In genomic region chr4:98510340-98510739, GRCh38 we compare ENCODE assay signal across 17 cellular contexts.
DNase-seq lines count a peak whose midpoint lies in the region; ATAC-seq and TF ChIP-seq lines count a peak whose summit lies in the region.
"Had no signal": no experiment of that assay in that cellular context is flagged by ENCODE, and none has a peak within 500 bp of the region (broad histone marks: within the 10 kb centered on the region; RNA-seq: fewer than 3 reads in every experiment).

No MANE protein-coding gene starts in this region.

- peak overlapping the region; percentile 4 for H3K4me3 Mint-ChIP-seq in activated naive CD8-positive, alpha-beta T cell
- H3K4me3 Mint-ChIP-seq in mesothelial cell of epicardium, result no peak overlapping the region
- H3K4me3 Mint-ChIP-seq in CD4-positive, alpha-beta T cell, result no peak overlapping the region

- POLR2A ChIA-PET in A673 (lab: Charles Lee; ENCODE audit: low non-redundant PET), result no interaction called here
- POLR2A ChIA-PET in AG04450 (lab: Yijun Ruan, JAX), result interaction anchor here (0.8 to 1.0 kb wide), 2 partner anchors 15 to 144 kb away, joined by 3 to 5 read pairs; no protein-coding TSS in a partner anchor
- POLR2A ChIA-PET in CD4-positive, alpha-beta T cell (lab: Charles Lee), result no interaction called here

- intact Hi-C loops in A673 (cut with micrococcal nuclease; ENCODE audit: unreplicated experiment), result no loop called here
- intact Hi-C loops in CD4-positive, alpha-beta T cell (cut with DNase I, micrococcal nuclease), result no loop called here

- H3K27ac ChIP-seq in A673 (ENCODE audit: low read depth, low read length, poor library complexity, severe bottlenecking) (peak overlapping the region; percentile 61), AG04450 (ENCODE audit: low read depth, low read length) (peak overlapping the region; percentile 68)
- no peak overlapping the region for H3K27ac ChIP-seq in CD4-positive, alpha-beta T cell (ENCODE audit: low read depth, low read length)
- H3K27ac ChIP-seq: gastrocnemius medialis, left ventricle myocardium inferior, pancreas, sigmoid colon had no signal

- CTCF ChIA-PET in A673 (lab: Charles Lee), result no interaction called here
- CTCF ChIA-PET in AG04450 (lab: Charles Lee), result interaction anchor here (0.9 to 2.3 kb wide), 2 partner anchors 43 to 484 kb away, joined by 3 to 4 read pairs; no protein-coding TSS in a partner anchor
- CTCF ChIA-PET in CD4-positive, alpha-beta T cell (lab: Charles Lee), result interaction anchor here (0.6 kb wide), 1 partner anchor 24 kb away, joined by 5 read pairs; no protein-coding TSS in a partner anchor

- no peak for ATAC-seq in HG03159 (IDR thresholded peaks at IDR 0.05; ENCODE audit: unreplicated experiment)
- ATAC-seq in CD4-positive, alpha-beta T cell (ENCODE audit: poor library complexity), result no peak
- ATAC-seq: gastrocnemius medialis, pancreas had no signal

- H3K36me3 Mint-ChIP-seq in activated naive CD8-positive, alpha-beta T cell, result peaks cover 2% of the 10 kb centered on the region
- no peaks in the 10 kb centered on the region for H3K36me3 Mint-ChIP-seq in mesothelial cell of epicardium
- H3K36me3 Mint-ChIP-seq in CD4-positive, alpha-beta T cell (ENCODE audit: low read depth), result peaks cover 9% of the 10 kb centered on the region

- TF ChIP-seq CTCF in A673 (conservative IDR thresholded peaks at IDR 0.05; ENCODE audit: low read depth, low read length) (no peak), AG04450 (IDR thresholded peaks at IDR 0.05; ENCODE audit: low read depth, low read length) (no peak), mesothelial cell of epicardium (IDR thresholded peaks at IDR 0.05; ENCODE audit: unreplicated experiment) (no peak)
- TF ChIP-seq CTCF in CD4-positive, alpha-beta T cell (IDR thresholded peaks at IDR 0.05), result no peak

- H3K27ac Mint-ChIP-seq in activated naive CD8-positive, alpha-beta T cell, result peak overlapping the region; percentile 0
- peak overlapping the region; percentile 74 for H3K27ac Mint-ChIP-seq in mesothelial cell of epicardium
- H3K27ac Mint-ChIP-seq in CD4-positive, alpha-beta T cell, result no peak overlapping the region

- DNase-seq in A673 (ENCODE audit: low spot score), result no peak
- DNase-seq in AG04450 (ENCODE audit: low read depth, low spot score), result no peak
- no peak for DNase-seq in mesothelial cell of epicardium (ENCODE audit: low spot score in 2 of 2, unreplicated experiment in 2 of 2)
- no peak for DNase-seq in glomerular visceral epithelial cell (ENCODE audit: extremely low spot score)
- no peak for DNase-seq in CD4-positive, alpha-beta T cell
- DNase-seq: activated CD4-positive, alpha-beta T cell treated with anti-CD3 and anti-CD28 coated beads for 1 hour; aorta; BE2C; gastrocnemius medialis; left ventricle myocardium inferior; NCI-H187 treated with DMSO at 0.1 percent for 48 hours; pancreas; SHP77; sigmoid colon; T1000 had no signal

- H3K9me3 ChIP-seq in A673 (ENCODE audit: low read depth, low read length, poor library complexity, severe bottlenecking) (no peaks in the 10 kb centered on the region), AG04450 (ENCODE audit: control insufficient read depth, insufficient read depth, low read length) (no peaks in the 10 kb centered on the region)
- no peaks in the 10 kb centered on the region for H3K9me3 ChIP-seq in CD4-positive, alpha-beta T cell (ENCODE audit: control insufficient read depth, low read length)
- H3K9me3 ChIP-seq: BE2C, gastrocnemius medialis, left ventricle myocardium inferior, pancreas, sigmoid colon had no signal

- H3K4me1 ChIP-seq in A673 (ENCODE audit: insufficient read depth, low read length, poor library complexity, severe bottlenecking), result peaks cover 25% of the 10 kb centered on the region
- H3K4me1 ChIP-seq: gastrocnemius medialis, pancreas had no signal

- BruUV-seq in A673 (replicated peaks; lab: Mats Ljungman, UMichigan), result no TSS peak

- no peaks in the 10 kb centered on the region for H3K9me3 Mint-ChIP-seq in activated naive CD8-positive, alpha-beta T cell (ENCODE audit: low read depth)
- no peaks in the 10 kb centered on the region for H3K9me3 Mint-ChIP-seq in mesothelial cell of epicardium
- no peaks in the 10 kb centered on the region for H3K9me3 Mint-ChIP-seq in CD4-positive, alpha-beta T cell

- no peaks in the 10 kb centered on the region for H3K27me3 ChIP-seq in A673 (replicated peaks; ENCODE audit: insufficient read depth, low read depth, low read length, poor library complexity)
- no peaks in the 10 kb centered on the region for H3K27me3 ChIP-seq in AG04450 (ENCODE audit: control insufficient read depth, insufficient read depth, low read length)
- H3K27me3 ChIP-seq in CD4-positive, alpha-beta T cell (ENCODE audit: control insufficient read depth, insufficient read depth, low read length), result no peaks in the 10 kb centered on the region
- H3K27me3 ChIP-seq: BE2C, gastrocnemius medialis, pancreas, sigmoid colon had no signal

- no peaks in the 10 kb centered on the region for H3K27me3 Mint-ChIP-seq in activated naive CD8-positive, alpha-beta T cell
- no peaks in the 10 kb centered on the region for H3K27me3 Mint-ChIP-seq in mesothelial cell of epicardium (ENCODE audit: low read depth)
- H3K27me3 Mint-ChIP-seq in CD4-positive, alpha-beta T cell, result no peaks in the 10 kb centered on the region

- H3K4me3 ChIP-seq in A673 (ENCODE audit: low read depth, low read length, poor library complexity, severe bottlenecking) (no peak overlapping the region), AG04450 (ENCODE audit: low read depth, low read length) (no peak overlapping the region)
- H3K4me3 ChIP-seq: gastrocnemius medialis, left ventricle myocardium inferior, pancreas, sigmoid colon had no signal

- peaks cover 20% of the 10 kb centered on the region for H3K4me1 Mint-ChIP-seq in activated naive CD8-positive, alpha-beta T cell (ENCODE audit: low read depth)
- peaks cover 36% of the 10 kb centered on the region for H3K4me1 Mint-ChIP-seq in mesothelial cell of epicardium
- peaks cover 13% of the 10 kb centered on the region for H3K4me1 Mint-ChIP-seq in CD4-positive, alpha-beta T cell (ENCODE audit: low read depth)

- H3K36me3 ChIP-seq in A673 (ENCODE audit: insufficient read depth, low read length, poor library complexity, severe bottlenecking), result no peaks in the 10 kb centered on the region
- H3K36me3 ChIP-seq: BE2C, gastrocnemius medialis, left ventricle myocardium inferior, pancreas, sigmoid colon had no signal
